In the genomic region with DNA sequence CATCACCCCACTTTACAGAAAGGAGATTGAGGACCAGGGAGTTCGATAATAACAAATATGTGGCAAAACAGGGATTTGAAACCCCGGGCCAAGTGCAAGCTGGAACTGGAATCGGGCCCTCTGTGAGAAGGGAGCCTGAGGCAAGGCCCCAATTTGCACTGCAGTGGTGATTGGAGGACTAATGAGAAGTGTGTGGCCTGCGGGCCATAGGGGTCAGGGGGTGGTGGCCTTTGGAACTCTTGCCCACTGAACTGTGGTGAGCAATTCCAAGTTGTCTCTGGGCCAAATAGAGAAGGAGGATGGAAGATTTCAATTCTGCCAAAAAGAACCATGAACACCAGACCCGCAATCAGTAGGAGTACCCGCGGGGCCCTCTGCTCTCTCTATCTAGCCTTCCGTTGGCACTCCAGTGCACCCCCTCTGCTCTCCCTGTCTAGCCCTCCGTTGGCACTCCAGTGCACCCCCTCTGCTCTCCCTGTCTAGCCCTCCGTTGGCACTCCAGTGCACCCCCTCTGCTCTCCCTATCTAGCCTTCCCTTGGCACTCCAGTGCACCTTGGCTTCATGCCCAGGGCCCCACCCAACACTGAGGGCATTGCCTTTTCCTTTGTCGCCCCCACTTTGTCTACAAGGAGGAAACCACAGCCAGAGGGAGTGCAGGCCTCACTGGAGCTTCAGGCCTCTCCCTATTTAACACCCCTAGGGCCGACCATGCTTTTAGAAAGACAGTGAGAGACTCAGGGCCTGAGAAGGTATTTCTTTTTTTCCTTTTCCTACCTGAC, we compare ENCODE assay signal across 1 cellular context.
TF ChIP-seq lines count a peak whose summit lies in the region.

No MANE protein-coding gene starts in this region.

TF ChIP-seq in Ishikawa, 13 proteins besides CTCF, POLR2A, EP300 and RAD21 (continued from another document):
- TF ChIP-seq YY1 (IDR thresholded peaks at IDR 0.05; ENCODE audit: low read depth) (no peak), NFIC (IDR thresholded peaks at IDR 0.05) (peak; percentile 22; the same call in 1 of the 2 replicates)
- TF ChIP-seq, protein P1, sequence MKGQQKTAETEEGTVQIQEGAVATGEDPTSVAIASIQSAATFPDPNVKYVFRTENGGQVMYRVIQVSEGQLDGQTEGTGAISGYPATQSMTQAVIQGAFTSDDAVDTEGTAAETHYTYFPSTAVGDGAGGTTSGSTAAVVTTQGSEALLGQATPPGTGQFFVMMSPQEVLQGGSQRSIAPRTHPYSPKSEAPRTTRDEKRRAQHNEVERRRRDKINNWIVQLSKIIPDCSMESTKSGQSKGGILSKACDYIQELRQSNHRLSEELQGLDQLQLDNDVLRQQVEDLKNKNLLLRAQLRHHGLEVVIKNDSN (IDR thresholded peaks at IDR 0.05) = no peak
